In the genomic region with DNA sequence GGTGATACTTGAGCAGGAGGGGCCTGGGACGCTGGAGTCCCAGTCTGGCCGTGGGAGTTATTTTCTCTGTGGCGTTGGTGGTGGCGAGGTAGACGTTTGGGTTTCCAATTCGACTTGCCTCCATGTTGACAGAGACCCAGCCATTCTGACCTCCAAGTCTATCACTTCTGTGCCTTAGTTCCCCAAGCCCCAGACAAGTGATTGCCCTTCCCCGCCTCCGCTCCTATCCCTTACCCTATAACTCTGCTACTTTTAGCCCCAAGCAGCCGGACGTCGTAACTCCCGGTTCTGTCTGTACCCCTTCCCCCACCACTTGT, we compare ENCODE assay signal across 9 cellular contexts. TPM values are rescaled to one million over a fixed set of nuclear protein-coding genes. Genes with fewer than 3 reads are reported as not detected.
DNase-seq lines count a peak whose midpoint lies in the region; ATAC-seq and TF ChIP-seq lines count a peak whose summit lies in the region.
"Had no signal": no experiment of that assay in that cellular context is flagged by ENCODE, and none has a peak within 500 bp of the region (broad histone marks: within the 10 kb centered on the region; RNA-seq: fewer than 3 reads in every experiment).

No MANE protein-coding gene starts in this region.

- 0% methylated on average over 11 to 12 of the region's 12 CpGs for WGBS in esophagus squamous epithelium, 2 donors

- in situ Hi-C loops in gastrocnemius medialis (cut with MboI; ENCODE audit: low sequenced_read_pairs in 4 of 4): no loop called here

- DNase-seq in RWPE1 (ENCODE audit: low spot score) (no peak), esophagus squamous epithelium (lab: John Stamatoyannopoulos, UW) (no peak), gastrocnemius medialis (no peak), NCI-H2081 treated with DMSO at 0.1 percent for 48 hours (lab: John Stamatoyannopoulos, UW) (no peak), NCI-H2107 (lab: John Stamatoyannopoulos, UW) (no peak)

- POLR2A ChIA-PET in RWPE1 (lab: Yijun Ruan, JAX; ENCODE audit: low non-redundant PET): interaction anchor here (0.6 kb wide), 1 partner anchor 487 kb away, joined by 8 read pairs; no protein-coding TSS in a partner anchor

- TF ChIP-seq POLR2A in esophagus squamous epithelium (IDR thresholded peaks at IDR 0.05) (no peak), gastrocnemius medialis (IDR thresholded peaks at IDR 0.05) (no peak)

- peaks cover 10 to 26% (median 15%) of the 10 kb centered on the region in 3 donors for H3K4me1 ChIP-seq in esophagus squamous epithelium
- peaks cover 11% of the 10 kb centered on the region in 2 donors for H3K4me1 ChIP-seq in gastrocnemius medialis

- H3K4me3 ChIP-seq in esophagus squamous epithelium (peak overlapping the region; percentile 85 to 98 (median 90)), gastrocnemius medialis (peak overlapping the region; percentile 92 to 100 (median 99))

- ATAC-seq in GM18907 (IDR thresholded peaks at IDR 0.05; ENCODE audit: unreplicated experiment) (peak; percentile 22), gastrocnemius medialis (peak in 1 of 2 donors; percentile 3), HG02763 (IDR thresholded peaks at IDR 0.05; ENCODE audit: unreplicated experiment) (no peak), GM18517 (IDR thresholded peaks at IDR 0.05; ENCODE audit: unreplicated experiment) (no peak)

- CTCF ChIA-PET in RWPE1 (lab: Yijun Ruan, JAX): interaction anchor here (0.6 kb wide), 1 partner anchor 83 kb away, joined by 4 read pairs; no protein-coding TSS in a partner anchor

- intact Hi-C loops in esophagus squamous epithelium (cut with DNase I) (no loop called here), gastrocnemius medialis (cut with DNase I; ENCODE audit: low total_unique reads) (loop anchor here (1.0 to 5.0 kb wide), 4 partner anchors 34 to 356 kb away; a partner anchor contains a TSS)

- H3K36me3 ChIP-seq in esophagus squamous epithelium (peaks cover under 1 to 46% (median 9%) of the 10 kb centered on the region in 3 donors), gastrocnemius medialis (peaks cover 0 to 32% of the 10 kb centered on the region in 2 donors)

- no peaks in the 10 kb centered on the region for H3K27me3 ChIP-seq in esophagus squamous epithelium
- H3K27me3 ChIP-seq in gastrocnemius medialis: no peaks in the 10 kb centered on the region

- H3K9me3 ChIP-seq in esophagus squamous epithelium (no peaks in the 10 kb centered on the region), gastrocnemius medialis (no peaks in the 10 kb centered on the region)

- TF ChIP-seq CTCF in RWPE1 (conservative IDR thresholded peaks at IDR 0.05; ENCODE audit: low read depth) (no peak), esophagus squamous epithelium (IDR thresholded peaks at IDR 0.05) (no peak), gastrocnemius medialis (IDR thresholded peaks at IDR 0.05 in 4 of 5, conservative IDR thresholded peaks at IDR 0.05 in 1 of 5) (no peak)

- H3K27ac ChIP-seq in RWPE1: peak overlapping the region; percentile 78
- H3K27ac ChIP-seq in esophagus squamous epithelium: peak overlapping the region; percentile 88 to 91 (median 90)
- peak overlapping the region; percentile 88 to 95 (median 92) for H3K27ac ChIP-seq in gastrocnemius medialis

RNA-seq across cellular contexts. Expression of a gene that starts 0.5 kb away (rescaled TPM):
- total RNA-seq in esophagus squamous epithelium (10 to 100 TPM; 34.0 to 63.2 (median 51.5) TPM), gastrocnemius medialis (10 to 100 TPM; 66.9 to 97.6 (median 85.6) TPM)

RNA-seq across cellular contexts. Expression of a gene that starts 17.6 kb away (rescaled TPM):
- total RNA-seq in esophagus squamous epithelium (not detected), gastrocnemius medialis (not detected)

RNA-seq across cellular contexts. Expression of a gene that starts 33.8 kb away (rescaled TPM):
- total RNA-seq in esophagus squamous epithelium: not detected
- not detected for total RNA-seq in gastrocnemius medialis
- total RNA-seq: T-helper 1 cell treated with Interleukin-12 subunit alpha and Interleukin-12 subunit beta and Interleukin-4 antibody, amounts not matched to agents 30 ng/mL and 1 ng/mL, for 36 hours had no signal

RNA-seq across cellular contexts. Expression of a gene that starts 35.8 kb away (rescaled TPM):
- 10 to 100 TPM; 39.5 to 80.3 (median 67.7) TPM for total RNA-seq in esophagus squamous epithelium
- total RNA-seq in gastrocnemius medialis: 100 to 1,000 TPM in 2 of 4 donors, 10 to 100 TPM in 2; 60.7 to 148 (median 108) TPM

RNA-seq across cellular contexts. Expression of a gene that starts 45.4 kb away (rescaled TPM):
- total RNA-seq in esophagus squamous epithelium (1,000 to 10,000 TPM in 3 of 4 donors, 100 to 1,000 TPM in 1; 509 to 2,477 (median 1,257) TPM), gastrocnemius medialis (1,000 to 10,000 TPM; 1,066 to 1,636 (median 1,467) TPM)
